Comparison of ENCODE assay signal across 12 cellular contexts in the genomic region with DNA sequence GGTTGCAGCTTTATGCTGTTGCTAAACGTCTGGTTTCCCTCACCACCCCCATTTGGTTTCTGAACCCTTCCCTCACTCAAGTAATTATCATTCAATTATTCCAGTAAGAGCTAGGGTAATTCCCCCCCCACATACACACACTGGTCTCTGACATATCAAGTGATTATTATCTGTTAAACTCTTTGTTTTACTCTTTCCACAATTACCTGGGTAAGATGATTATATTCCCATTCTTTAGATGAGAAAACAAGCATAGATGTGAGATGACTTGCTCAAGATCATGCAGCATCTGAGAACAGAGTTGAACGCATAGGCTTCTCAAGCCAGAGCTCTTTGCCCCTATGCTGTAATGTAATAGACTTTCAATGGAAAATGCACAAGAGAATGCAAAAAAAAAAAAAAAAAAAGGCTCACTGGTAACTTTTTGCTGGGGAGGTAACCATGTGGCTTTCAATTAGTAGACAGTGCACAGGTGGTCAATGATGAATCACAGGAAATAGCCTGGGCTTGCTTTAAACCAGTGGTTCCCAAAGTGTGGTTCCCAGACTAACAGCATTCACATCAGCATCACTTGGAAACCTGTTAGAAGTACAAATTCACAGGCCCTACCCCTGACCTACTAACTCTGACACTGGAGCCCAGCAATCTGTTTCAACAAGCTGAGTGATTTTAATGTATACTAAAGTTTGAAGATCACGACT.
DNase-seq lines count a peak whose midpoint lies in the region; ATAC-seq and TF ChIP-seq lines count a peak whose summit lies in the region.
"Had no signal": no experiment of that assay in that cellular context is flagged by ENCODE, and none has a peak within 500 bp of the region (broad histone marks: within the 10 kb centered on the region; RNA-seq: fewer than 3 reads in every experiment).

No MANE protein-coding gene starts in this region.

- no peak overlapping the region for H3K4me3 ChIP-seq in AG10803 (ENCODE audit: low read length)
- H3K4me3 ChIP-seq in epithelial cell of esophagus (ENCODE audit: low read length) = no peak overlapping the region
- H3K4me3 ChIP-seq: body of pancreas, right lobe of liver had no signal

- TF ChIP-seq CTCF in AG10803 (conservative IDR thresholded peaks at IDR 0.05; ENCODE audit: low read length) (no peak), epithelial cell of esophagus (IDR thresholded peaks at IDR 0.05; ENCODE audit: insufficient read depth, low read depth, low read length, missing control alignments) (no peak)

- DNase-seq in AG10803 (ENCODE audit: low read depth) (peak; percentile 12), epithelial cell of esophagus (ENCODE audit: low read depth) (peak; percentile 75), 8988T (no peak), amygdala (lab: John Stamatoyannopoulos, UW) (no peak), Kasumi-1 (lab: John Stamatoyannopoulos, UW) (no peak)
- no peak for DNase-seq in activated CD8-positive, alpha-beta memory T cell treated with anti-CD3 and anti-CD28 coated beads, Interleukin-2, amount 50 U/mL, for 48 hours
- DNase-seq: H9, NCI-H1417, right lobe of liver had no signal

- ATAC-seq in GM19035 (IDR thresholded peaks at IDR 0.05; ENCODE audit: unreplicated experiment) = peak; percentile 61
- ATAC-seq in HG03460 (IDR thresholded peaks at IDR 0.05; ENCODE audit: unreplicated experiment) = peak; percentile 88
- ATAC-seq: body of pancreas had no signal

Comparison
In these comparisons a context has a peak if more than half of its experiments do, and no peak if none do; other contexts are left out.
1. DNase-seq: peak in AG10803 (single experiment) and epithelial cell of esophagus (single experiment); none in 8988T (single experiment), amygdala (0 of 56), Kasumi-1 (0 of 2) and activated CD8-positive, alpha-beta memory T cell treated with anti-CD3 and anti-CD28 coated beads, Interleukin-2, amount 50 U/mL, for 48 hours (single experiment).